Comparison of ENCODE assay signal across 24 cellular contexts in the genomic region with DNA sequence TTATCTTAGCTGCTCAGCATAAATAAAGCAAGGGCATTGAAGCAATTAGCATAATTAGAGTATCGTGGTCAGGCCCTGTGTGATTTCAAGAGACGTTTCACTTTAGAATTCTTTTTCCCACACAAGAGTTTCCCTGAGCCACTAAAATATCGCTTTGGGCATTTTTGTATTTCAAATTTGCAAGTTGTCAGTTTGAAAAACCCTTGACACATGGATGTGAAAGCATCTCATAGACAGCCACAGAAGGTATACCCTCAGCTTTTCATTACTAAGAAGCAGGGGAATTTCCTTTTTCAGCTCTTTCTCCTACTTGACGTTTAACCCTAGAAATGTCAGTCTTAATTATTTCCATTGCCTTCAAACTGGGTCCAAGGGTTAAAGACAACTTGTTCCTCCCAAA.
"Had no signal": no experiment of that assay in that cellular context is flagged by ENCODE, and none has a peak within 500 bp of the region (broad histone marks: within the 10 kb centered on the region; RNA-seq: fewer than 3 reads in every experiment).

No MANE protein-coding gene starts in this region.

- H3K4me3 Mint-ChIP-seq: activated CD4-positive, alpha-beta memory T cell treated with anti-CD3 and anti-CD28 coated beads, Interleukin-2, amount 10 ng/mL, durations not matched to agents 7 days and 5 days; activated naive CD4-positive, alpha-beta T cell treated with anti-CD3 and anti-CD28 coated beads for 36 hours; activated naive CD8-positive, alpha-beta T cell; activated T-helper 17 cell treated with anti-CD3 and anti-CD28 coated beads, Interleukin-2, amount 50 U/mL, for 72 hours; brain; central memory CD8-positive, alpha-beta T cell; T-cell had no signal

- H3K27ac Mint-ChIP-seq: activated CD4-positive, alpha-beta memory T cell treated with anti-CD3 and anti-CD28 coated beads, Interleukin-2, amount 10 ng/mL, durations not matched to agents 7 days and 5 days; activated naive CD4-positive, alpha-beta T cell treated with anti-CD3 and anti-CD28 coated beads for 36 hours; activated naive CD8-positive, alpha-beta T cell; activated T-helper 17 cell treated with anti-CD3 and anti-CD28 coated beads, Interleukin-2, amount 50 U/mL, for 72 hours; brain; T-cell had no signal

- H3K4me1 Mint-ChIP-seq: activated CD4-positive, alpha-beta memory T cell treated with anti-CD3 and anti-CD28 coated beads, Interleukin-2, amount 10 ng/mL, durations not matched to agents 7 days and 5 days; activated T-helper 17 cell treated with anti-CD3 and anti-CD28 coated beads, Interleukin-2, amount 50 U/mL, for 72 hours; central memory CD8-positive, alpha-beta T cell; T-cell had no signal

- H3K27ac ChIP-seq: SK-N-MC had no signal

- H3K36me3 Mint-ChIP-seq: activated naive CD8-positive, alpha-beta T cell; brain; T-cell had no signal

- H3K4me3 ChIP-seq: SK-N-MC had no signal

- ATAC-seq: activated T-helper 17 cell treated with anti-CD3 and anti-CD28 coated beads, Interleukin-2, amount 50 U/mL, for 72 hours; Panc1; Right ventricle myocardium inferior; T-cell had no signal

- H3K27me3 Mint-ChIP-seq: activated CD4-positive, alpha-beta memory T cell treated with anti-CD3 and anti-CD28 coated beads, Interleukin-2, amount 10 ng/mL, durations not matched to agents 7 days and 5 days; brain; central memory CD8-positive, alpha-beta T cell; T-cell had no signal

- H3K9me3 Mint-ChIP-seq: activated CD4-positive, alpha-beta memory T cell treated with anti-CD3 and anti-CD28 coated beads, Interleukin-2, amount 10 ng/mL, durations not matched to agents 7 days and 5 days; activated naive CD4-positive, alpha-beta T cell treated with anti-CD3 and anti-CD28 coated beads for 36 hours; activated T-helper 17 cell treated with anti-CD3 and anti-CD28 coated beads, Interleukin-2, amount 50 U/mL, for 72 hours; brain; T-cell had no signal

- DNase-seq: activated CD4-positive, alpha-beta memory T cell treated with anti-CD3 and anti-CD28 coated beads, Interleukin-2, amount 10 ng/mL, durations not matched to agents 7 days and 5 days; activated CD4-positive, alpha-beta T cell treated with anti-CD3 and anti-CD28 coated beads, Interleukin-2, amount 50 U/mL, for 1 hour; activated CD4-positive, CD25-positive, alpha-beta regulatory T cell; activated gamma-delta T cell; activated naive CD4-positive, alpha-beta T cell treated with anti-CD3 and anti-CD28 coated beads for 36 hours; activated T-cell treated with anti-CD3 and anti-CD28 coated beads for 4 hours; activated T-cell treated with anti-CD3 and anti-CD28 coated beads, Interleukin-2, amount 50 U/mL, for 48 hours; amygdala; MV-4-11; NCI-H2029; NCI-H2107; NCI-H446; NCI-H748 treated with DMSO at 0.1 percent for 48 hours; OCI-M1; RPMI8226; T-cell; T1000 had no signal
